In genomic region chr19:8192227-8192820, GRCh38 we compare ENCODE assay signal across 18 cellular contexts. TPM values are rescaled to one million over a fixed set of nuclear protein-coding genes. Genes with fewer than 3 reads are reported as not detected.
A peak's percentile ranks its signal among the peaks of the same experiment; 100 is the strongest.
DNase-seq lines count a peak whose midpoint lies in the region; ATAC-seq and TF ChIP-seq lines count a peak whose summit lies in the region.
"Had no signal": no experiment of that assay in that cellular context is flagged by ENCODE, and none has a peak within 500 bp of the region (broad histone marks: within the 10 kb centered on the region; RNA-seq: fewer than 3 reads in every experiment).

No MANE protein-coding gene starts in this region.

- WGBS in endodermal cell (ENCODE audit: insufficient coverage in 1 of 2, insufficient read length in 1 of 2), 2 experiments, result 92 to 96% methylated on average over 6 of the region's 7 CpGs
- WGBS in aorta, 2 donors, result 70% methylated on average over 7 of the region's 7 CpGs
- 74 to 76% methylated on average over 7 of the region's 7 CpGs for whole genome bisulfite sequencing in heart right ventricle, 2 donors

- no peaks in the 10 kb centered on the region for H3K36me3 ChIP-seq in Peyer's patch
- no peaks in the 10 kb centered on the region for H3K36me3 ChIP-seq in endodermal cell (ENCODE audit: control insufficient read depth, insufficient read depth, low read length)
- no peaks in the 10 kb centered on the region for H3K36me3 ChIP-seq in aorta (ENCODE audit: control insufficient read depth in 1 of 2, insufficient read depth in 2 of 2, low read length in 1 of 2)
- H3K36me3 ChIP-seq in heart right ventricle, result no peaks in the 10 kb centered on the region

- TF ChIP-seq CTCF in Peyer's patch (IDR thresholded peaks at IDR 0.05) (no peak), endodermal cell (conservative IDR thresholded peaks at IDR 0.05) (no peak), GM13977 (IDR thresholded peaks at IDR 0.05; ENCODE audit: extremely low read depth, insufficient read depth, missing control alignments) (no peak), heart right ventricle (IDR thresholded peaks at IDR 0.05) (no peak)

- intact Hi-C loops in aorta (cut with DNase I), result no loop called here
- intact Hi-C loops in heart right ventricle (cut with DNase I), result no loop called here

- H3K4me3 ChIP-seq in Peyer's patch, result no peak overlapping the region
- no peak overlapping the region for H3K4me3 ChIP-seq in endodermal cell (ENCODE audit: low read length)
- H3K4me3 ChIP-seq in aorta (ENCODE audit: low read length in 2 of 2), result no peak overlapping the region
- H3K4me3 ChIP-seq in heart right ventricle, result no peak overlapping the region

- H3K9ac ChIP-seq in endodermal cell (ENCODE audit: extremely low read depth, low read length, poor library complexity, severe bottlenecking), result no peak overlapping the region

- no peaks in the 10 kb centered on the region for H3K27me3 ChIP-seq in Peyer's patch
- H3K27me3 ChIP-seq in endodermal cell (ENCODE audit: control insufficient read depth, insufficient read depth, low read length, poor library complexity, severe bottlenecking), result no peaks in the 10 kb centered on the region
- H3K27me3 ChIP-seq in aorta (ENCODE audit: control insufficient read depth in 1 of 2, insufficient read depth in 2 of 2, low read length in 1 of 2), result no peaks in the 10 kb centered on the region
- no peaks in the 10 kb centered on the region for H3K27me3 ChIP-seq in heart right ventricle

- H3K27ac ChIP-seq in Peyer's patch (peak overlapping the region in 1 of 4 donors; percentile 90), endodermal cell (ENCODE audit: low read depth, low read length) (no peak overlapping the region), aorta (ENCODE audit: low read depth in 1 of 2, low read length in 2 of 2) (no peak overlapping the region), heart right ventricle (peak overlapping the region in 1 of 10 donors; percentile 50)

- H3K4me1 ChIP-seq in Peyer's patch (peaks cover 0 to 31% (median 6%) of the 10 kb centered on the region in 4 donors), endodermal cell (ENCODE audit: control insufficient read depth, insufficient read depth, low read length) (no peaks in the 10 kb centered on the region), aorta (ENCODE audit: control insufficient read depth in 1 of 2, insufficient read depth in 2 of 2, low read length in 2 of 2) (no peaks in the 10 kb centered on the region), heart right ventricle (peaks cover 3 to 42% (median 15%) of the 10 kb centered on the region in 9 donors)

- H3K36me3 Mint-ChIP-seq in activated T-cell treated with anti-CD3 and anti-CD28 coated beads, Interleukin-2, amount 50 U/mL, for 72 hours (ENCODE audit: insufficient read depth in 2 of 2), result no peaks in the 10 kb centered on the region
- no peaks in the 10 kb centered on the region for H3K36me3 Mint-ChIP-seq in activated T-cell treated with anti-CD3 and anti-CD28 coated beads, Interleukin-2, amount 50 U/mL, for 4 hours (ENCODE audit: insufficient read depth)
- H3K36me3 Mint-ChIP-seq in endodermal cell (ENCODE audit: low read depth), result no peaks in the 10 kb centered on the region
- no peaks in the 10 kb centered on the region for H3K36me3 Mint-ChIP-seq in stimulated activated memory B cell treated with anti-CD40 and anti-IgM and Interleukin-4, amounts not matched to agents 10 μg/mL and 1 μg/mL and 100 μg/mL, for 72 hours

- TF ChIP-seq POLR2A in Peyer's patch (IDR thresholded peaks at IDR 0.05), result no peak

- DNase-seq in activated T-cell treated with anti-CD3 and anti-CD28 coated beads, Interleukin-2, amount 50 U/mL, for 72 hours, result no peak
- no peak for DNase-seq in activated T-cell treated with anti-CD3 and anti-CD28 coated beads, Interleukin-2, amount 50 U/mL, for 4 hours
- peak in 2 of 3 donors; percentile 55 to 57 for DNase-seq in Peyer's patch
- DNase-seq in endodermal cell, result peak; percentile 72
- no peak for DNase-seq in GM13977 (ENCODE audit: low spot score)
- no peak for DNase-seq in aorta
- no peak for DNase-seq in heart right ventricle
- DNase-seq: activated naive CD4-positive, alpha-beta T cell; effector CD4-positive, alpha-beta T cell; NCI-H187 treated with DMSO at 0.1 percent for 48 hours; NCI-H524 treated with DMSO at 0.1 percent for 48 hours; nucleus accumbens had no signal

- H3K27me3 Mint-ChIP-seq in activated T-cell treated with anti-CD3 and anti-CD28 coated beads, Interleukin-2, amount 50 U/mL, for 72 hours (ENCODE audit: low read depth), result no peaks in the 10 kb centered on the region
- no peaks in the 10 kb centered on the region for H3K27me3 Mint-ChIP-seq in activated T-cell treated with anti-CD3 and anti-CD28 coated beads, Interleukin-2, amount 50 U/mL, for 4 hours (ENCODE audit: low read depth)
- H3K27me3 Mint-ChIP-seq in endodermal cell (ENCODE audit: insufficient read depth), result no peaks in the 10 kb centered on the region
- H3K27me3 Mint-ChIP-seq in stimulated activated memory B cell treated with anti-CD40 and anti-IgM and Interleukin-4, amounts not matched to agents 10 μg/mL and 1 μg/mL and 100 μg/mL, for 72 hours, result no peaks in the 10 kb centered on the region

- no peaks in the 10 kb centered on the region for H3K9me3 Mint-ChIP-seq in activated T-cell treated with anti-CD3 and anti-CD28 coated beads, Interleukin-2, amount 50 U/mL, for 72 hours
- H3K9me3 Mint-ChIP-seq in activated T-cell treated with anti-CD3 and anti-CD28 coated beads, Interleukin-2, amount 50 U/mL, for 4 hours, result no peaks in the 10 kb centered on the region
- H3K9me3 Mint-ChIP-seq in endodermal cell, result no peaks in the 10 kb centered on the region
- peaks cover 4% of the 10 kb centered on the region for H3K9me3 Mint-ChIP-seq in stimulated activated memory B cell treated with anti-CD40 and anti-IgM and Interleukin-4, amounts not matched to agents 10 μg/mL and 1 μg/mL and 100 μg/mL, for 72 hours

- no peak for ATAC-seq in activated T-cell treated with anti-CD3 and anti-CD28 coated beads, Interleukin-2, amount 50 U/mL, for 72 hours (replicated peaks in 1 of 2)
- ATAC-seq in activated T-cell treated with anti-CD3 and anti-CD28 coated beads, Interleukin-2, amount 50 U/mL, for 4 hours, result no peak
- no peak for ATAC-seq in stimulated activated memory B cell treated with anti-CD40 and anti-IgM and Interleukin-4, amounts not matched to agents 10 μg/mL and 1 μg/mL and 100 μg/mL, for 72 hours
- ATAC-seq in aorta (ENCODE audit: low FRiP score) (no peak), heart right ventricle (no peak)
- ATAC-seq: stimulated activated naive CD8-positive, alpha-beta T cell treated with anti-CD3 and anti-CD28 coated beads, Interleukin-15, Interleukin-2, amounts not matched to agents 100 U/mL and 50 U/mL, for 24 hours had no signal

- H3K9me3 ChIP-seq in Peyer's patch (no peaks in the 10 kb centered on the region), endodermal cell (ENCODE audit: control insufficient read depth, low read length) (no peaks in the 10 kb centered on the region), aorta (ENCODE audit: control insufficient read depth, low read length) (no peaks in the 10 kb centered on the region), heart right ventricle (no peaks in the 10 kb centered on the region)

- in situ Hi-C loops in GM13977 (cut with MboI; ENCODE audit: low pct_unique_long_range_greater_than_20kb, low sequenced_read_pairs, unreplicated experiment), result no loop called here

- H3K4me3 Mint-ChIP-seq in activated T-cell treated with anti-CD3 and anti-CD28 coated beads, Interleukin-2, amount 50 U/mL, for 72 hours, result peak overlapping the region in 1 of 2 donors; percentile 44
- H3K4me3 Mint-ChIP-seq in activated T-cell treated with anti-CD3 and anti-CD28 coated beads, Interleukin-2, amount 50 U/mL, for 4 hours, result no peak overlapping the region
- H3K4me3 Mint-ChIP-seq in endodermal cell, result no peak overlapping the region
- peak overlapping the region; percentile 72 for H3K4me3 Mint-ChIP-seq in stimulated activated memory B cell treated with anti-CD40 and anti-IgM and Interleukin-4, amounts not matched to agents 10 μg/mL and 1 μg/mL and 100 μg/mL, for 72 hours

- H3K4me1 Mint-ChIP-seq in activated T-cell treated with anti-CD3 and anti-CD28 coated beads, Interleukin-2, amount 50 U/mL, for 72 hours (ENCODE audit: low read depth), result peaks cover 56% of the 10 kb centered on the region
- peaks cover 42% of the 10 kb centered on the region for H3K4me1 Mint-ChIP-seq in activated T-cell treated with anti-CD3 and anti-CD28 coated beads, Interleukin-2, amount 50 U/mL, for 4 hours (ENCODE audit: low read depth)
- H3K4me1 Mint-ChIP-seq in endodermal cell, result peaks cover 5% of the 10 kb centered on the region
- H3K4me1 Mint-ChIP-seq in stimulated activated memory B cell treated with anti-CD40 and anti-IgM and Interleukin-4, amounts not matched to agents 10 μg/mL and 1 μg/mL and 100 μg/mL, for 72 hours, result peaks cover 65% of the 10 kb centered on the region

- H3K27ac Mint-ChIP-seq in activated T-cell treated with anti-CD3 and anti-CD28 coated beads, Interleukin-2, amount 50 U/mL, for 72 hours, result peak overlapping the region; percentile 98
- H3K27ac Mint-ChIP-seq in endodermal cell, result no peak overlapping the region
- peak overlapping the region; percentile 97 for H3K27ac Mint-ChIP-seq in stimulated activated memory B cell treated with anti-CD40 and anti-IgM and Interleukin-4, amounts not matched to agents 10 μg/mL and 1 μg/mL and 100 μg/mL, for 72 hours

RNA-seq across cellular contexts. Expression of gene CERS4, which starts 16.8 kb away (rescaled TPM):
- total RNA-seq in activated T-cell treated with anti-CD3 and anti-CD28 coated beads, Interleukin-2, amount 50 U/mL, for 72 hours, result 10 to 100 TPM; 23.2 to 29.5 TPM
- 10 to 100 TPM; 16.8 to 24.1 (median 19.6) TPM for total RNA-seq in activated T-cell treated with anti-CD3 and anti-CD28 coated beads, Interleukin-2, amount 50 U/mL, for 4 hours
- total RNA-seq in Peyer's patch (10 to 100 TPM in 3 of 4 donors, 1 to 10 TPM in 1; 6.8 to 41.3 (median 11.7) TPM), endodermal cell (100 to 1,000 TPM in 1 of 2 donors, 10 to 100 TPM in 1; 76.9 to 105 TPM), aorta (10 to 100 TPM; 23.6 to 33.7 TPM), heart right ventricle (10 to 100 TPM; 13.9 to 25.0 (median 17.7) TPM)
- 52.1 TPM for polyA plus RNA-seq in endodermal cell (2013, experiment 1 of 2)
- 56.6 TPM for polyA plus RNA-seq in endodermal cell (2013, experiment 2 of 2)
- polyA plus RNA-seq in aorta (10 to 100 TPM; 14.4 to 25.2 TPM), heart right ventricle (10 to 100 TPM; 19.5 to 28.9 TPM)

RNA-seq across cellular contexts. Expression of gene FBN3, which starts 42.9 kb away (rescaled TPM):
- total RNA-seq in activated T-cell treated with anti-CD3 and anti-CD28 coated beads, Interleukin-2, amount 50 U/mL, for 72 hours, result not detected
- total RNA-seq in activated T-cell treated with anti-CD3 and anti-CD28 coated beads, Interleukin-2, amount 50 U/mL, for 4 hours, result under 1 TPM in 1 of 3 donors, not detected in 2; 0.03 TPM
- total RNA-seq in Peyer's patch, result under 1 TPM in 1 of 4 donors, not detected in 3; 0.28 TPM
- 100 to 1,000 TPM; 105 to 143 TPM for total RNA-seq in endodermal cell
- polyA plus RNA-seq in endodermal cell (2013, experiment 1 of 2), result 19.4 TPM
- 21.4 TPM for polyA plus RNA-seq in endodermal cell (2013, experiment 2 of 2)
- total RNA-seq in aorta, result not detected
- not detected for polyA plus RNA-seq in aorta
- total RNA-seq in heart right ventricle, result under 1 TPM in 3 of 10 donors, not detected in 7; 0.05 to 0.26 (median 0.06) TPM
- polyA plus RNA-seq in heart right ventricle, result not detected
- total RNA-seq: lung microvascular endothelial cell; RPMI7951; T-helper 2 cell treated with Interferon-gamma antibody and Interleukin-4, amounts not matched to agents 100 ng/mL and 5 ng/mL, for 36 hours had no signal
- polyA plus RNA-seq: AG04450 had no signal

Comparison
In these comparisons a context has a peak if more than half of its experiments do, and no peak if none do; other contexts are left out.
1. DNase-seq: peak in Peyer's patch (2 of 3) and endodermal cell (single experiment); none in activated T-cell treated with anti-CD3 and anti-CD28 coated beads, Interleukin-2, amount 50 U/mL, for 72 hours (0 of 2), activated T-cell treated with anti-CD3 and anti-CD28 coated beads, Interleukin-2, amount 50 U/mL, for 4 hours (single experiment), GM13977 (single experiment), aorta (0 of 2) and heart right ventricle (0 of 2).
2. RNA of gene FBN3, which starts 42.9 kb away (total RNA-seq): 105 to 143 TPM in endodermal cell; not detected in activated T-cell treated with anti-CD3 and anti-CD28 coated beads, Interleukin-2, amount 50 U/mL, for 72 hours, 0.05 to 0.26 TPM in heart right ventricle, 0.03 TPM in activated T-cell treated with anti-CD3 and anti-CD28 coated beads, Interleukin-2, amount 50 U/mL, for 4 hours, 0.28 TPM in Peyer's patch and not detected in aorta; every median in the first group is over 10 times any median in the second.